ENCODE assay signal across 24 cellular contexts in the genomic region with DNA sequence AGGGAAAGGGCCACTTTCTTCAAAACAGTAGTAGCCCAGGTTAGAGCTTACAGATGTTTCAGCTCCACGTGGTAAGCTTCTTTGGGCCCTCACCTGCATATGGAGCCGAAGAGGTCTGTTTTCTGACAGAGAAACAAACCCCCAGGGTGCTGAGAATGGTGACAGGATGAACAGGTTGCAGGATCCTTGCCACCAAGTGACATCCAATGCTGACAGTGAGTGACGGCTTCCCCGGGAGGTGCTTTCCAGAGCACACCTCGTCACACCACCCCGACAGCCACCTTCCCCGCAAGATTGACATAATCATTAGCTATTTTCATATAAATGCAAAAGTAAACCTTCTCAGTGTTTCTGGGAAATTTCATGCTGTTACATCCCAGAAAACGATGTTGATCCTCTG.
"Had no signal": no experiment of that assay in that cellular context is flagged by ENCODE, and none has a peak within 500 bp of the region (broad histone marks: within the 10 kb centered on the region; RNA-seq: fewer than 3 reads in every experiment).

No MANE protein-coding gene starts in this region.

- H3K4me3 Mint-ChIP-seq: activated T-cell treated with anti-CD3 and anti-CD28 coated beads, Interleukin-2, amount 50 U/mL, for 24 hours; activated T-helper 17 cell treated with anti-CD3 and anti-CD28 coated beads, Interleukin-2, amount 50 U/mL, for 72 hours; memory B cell; stimulated activated effector memory CD8-positive, alpha-beta T cell treated with anti-CD3 and anti-CD28 coated beads, Interleukin-12 subunit alpha, Interleukin-12 subunit beta, amount 100 ng/mL, for 72 hours; stimulated activated naive CD8-positive, alpha-beta T cell treated with anti-CD3 and anti-CD28 coated beads, Interleukin-15, amount 100 ng/mL, for 72 hours had no signal

- H3K9me3 Mint-ChIP-seq: activated naive CD4-positive, alpha-beta T cell treated with anti-CD3 and anti-CD28 coated beads, Interleukin-2, amount 50 U/mL, for 72 hours; activated T-cell treated with anti-CD3 and anti-CD28 coated beads, Interleukin-2, amount 50 U/mL, for 24 hours; activated T-helper 17 cell treated with anti-CD3 and anti-CD28 coated beads, Interleukin-2, amount 50 U/mL, for 72 hours; memory B cell; stimulated activated effector memory CD8-positive, alpha-beta T cell treated with anti-CD3 and anti-CD28 coated beads, Interleukin-12 subunit alpha, Interleukin-12 subunit beta, amount 100 ng/mL, for 72 hours; stimulated activated naive CD8-positive, alpha-beta T cell treated with anti-CD3 and anti-CD28 coated beads, Interleukin-15, amount 100 ng/mL, for 72 hours had no signal

- H3K9me3 ChIP-seq: esophagus muscularis mucosa, gastroesophageal sphincter, heart right ventricle, mucosa of descending colon, pancreas, right lobe of liver, tibial nerve had no signal

- H3K27me3 ChIP-seq: esophagus muscularis mucosa, gastroesophageal sphincter, pancreas, right lobe of liver, tibial nerve had no signal

- H3K4me1 Mint-ChIP-seq: activated T-helper 17 cell treated with anti-CD3 and anti-CD28 coated beads, Interleukin-2, amount 50 U/mL, for 72 hours; memory B cell had no signal

- ATAC-seq: activated naive CD4-positive, alpha-beta T cell treated with anti-CD3 and anti-CD28 coated beads, Interleukin-2, amount 50 U/mL, for 72 hours; activated T-helper 17 cell treated with anti-CD3 and anti-CD28 coated beads, Interleukin-2, amount 50 U/mL, for 72 hours; gastroesophageal sphincter; pancreas; stimulated activated effector memory CD8-positive, alpha-beta T cell treated with anti-CD3 and anti-CD28 coated beads, Interleukin-12 subunit alpha, Interleukin-12 subunit beta, amount 100 ng/mL, for 72 hours; stimulated activated naive CD8-positive, alpha-beta T cell treated with anti-CD3 and anti-CD28 coated beads, Interleukin-15, amount 100 ng/mL, for 72 hours had no signal

- H3K36me3 Mint-ChIP-seq: memory B cell; stimulated activated effector memory CD8-positive, alpha-beta T cell treated with anti-CD3 and anti-CD28 coated beads, Interleukin-12 subunit alpha, Interleukin-12 subunit beta, amount 100 ng/mL, for 72 hours had no signal

- FAIRE-seq: pancreas, urothelium cell line had no signal

- H3K4me3 ChIP-seq: coronary artery, gastroesophageal sphincter, heart right ventricle, mucosa of descending colon, pancreas, right lobe of liver, skin epidermis, tibial nerve had no signal

- H3K36me3 ChIP-seq: gastroesophageal sphincter, pancreas, right lobe of liver, tibial nerve had no signal

- DNase-seq: activated CD4-positive, alpha-beta T cell treated with anti-CD3 and anti-CD28 coated beads, Interleukin-2, amount 50 U/mL, for 4 hours; activated CD8-positive, alpha-beta memory T cell treated with anti-CD3 and anti-CD28 coated beads for 24 hours; activated CD8-positive, alpha-beta memory T cell treated with anti-CD3 and anti-CD28 coated beads, Interleukin-2, amount 50 U/mL, for 4 hours; activated T-cell treated with anti-CD3 and anti-CD28 coated beads, Interleukin-2, amount 50 U/mL, for 24 hours; aorta; islet precursor cell; left colon; mucosa of descending colon; pancreas; right lobe of liver; stimulated activated CD4-positive, alpha-beta T cell treated with anti-CD3 and anti-CD28 coated beads, Interleukin-2, amount 100 ng/mL, for 24 hours; stimulated activated naive CD8-positive, alpha-beta T cell treated with anti-CD3 and anti-CD28 coated beads, Interleukin-15, amount 100 ng/mL, for 72 hours; T-helper 9 cell had no signal

- H3K27ac ChIP-seq: coronary artery, pancreas, skin epidermis, tibial nerve had no signal

- H3K27ac Mint-ChIP-seq: activated naive CD4-positive, alpha-beta T cell treated with anti-CD3 and anti-CD28 coated beads, Interleukin-2, amount 50 U/mL, for 72 hours; activated T-cell treated with anti-CD3 and anti-CD28 coated beads, Interleukin-2, amount 50 U/mL, for 24 hours; activated T-helper 17 cell treated with anti-CD3 and anti-CD28 coated beads, Interleukin-2, amount 50 U/mL, for 72 hours; memory B cell; stimulated activated effector memory CD8-positive, alpha-beta T cell treated with anti-CD3 and anti-CD28 coated beads, Interleukin-12 subunit alpha, Interleukin-12 subunit beta, amount 100 ng/mL, for 72 hours; stimulated activated naive CD8-positive, alpha-beta T cell treated with anti-CD3 and anti-CD28 coated beads, Interleukin-15, amount 100 ng/mL, for 72 hours had no signal
